1 cellular context compared by ENCODE assay signal in genomic region chr12:96850676-96851075, GRCh38.
TF ChIP-seq lines count a peak whose summit lies in the region.

No MANE protein-coding gene starts in this region.

TF ChIP-seq in GM23338, 12 proteins besides CTCF, POLR2A, EP300 and RAD21 (continued from another document):
- TF ChIP-seq ZNF462 (CRISPR knock-in tag; IDR thresholded peaks at IDR 0.05): no peak
- no peak for TF ChIP-seq ETS1 (IDR thresholded peaks at IDR 0.05)
